ENCODE assay signal across 1 cellular context in genomic region chr6:166861961-166862286, GRCh38.
A peak's percentile ranks its signal among the peaks of the same experiment; 100 is the strongest.
TF ChIP-seq lines count a peak whose summit lies in the region.

No MANE protein-coding gene starts in this region.

TF ChIP-seq in endothelial cell of umbilical vein, 7 proteins besides CTCF, POLR2A, EP300 and RAD21 (continued from another document):
- TF ChIP-seq EZH2 (IDR thresholded peaks at IDR 0.05; ENCODE audit: borderline replicate concordance, low read depth, low read length, severe bottlenecking) (peak; percentile 40), GATA2 (IDR thresholded peaks at IDR 0.05; ENCODE audit: insufficient read depth, insufficient read length, low read depth, low read length) (no peak), JUN (IDR thresholded peaks at IDR 0.05; ENCODE audit: borderline replicate concordance, insufficient read depth, insufficient read length, low read depth) (no peak), POLR2AphosphoS5 (IDR thresholded peaks at IDR 0.05; ENCODE audit: insufficient read depth, low read depth, low read length) (no peak)
